In genomic region chr12:27808831-27809230, GRCh38 we compare ENCODE assay signal across 24 cellular contexts. TPM values are rescaled to one million over a fixed set of nuclear protein-coding genes. Genes with fewer than 3 reads are reported as not detected.
DNase-seq lines count a peak whose midpoint lies in the region; ATAC-seq and TF ChIP-seq lines count a peak whose summit lies in the region.
"Had no signal": no experiment of that assay in that cellular context is flagged by ENCODE, and none has a peak within 500 bp of the region (broad histone marks: within the 10 kb centered on the region; RNA-seq: fewer than 3 reads in every experiment).

No MANE protein-coding gene starts in this region.

- TF ChIP-seq POLR2A in lower leg skin (IDR thresholded peaks at IDR 0.05), result no peak

- no peak for TF ChIP-seq CTCF in CD8-positive, alpha-beta T cell (IDR thresholded peaks at IDR 0.05)
- no peak for TF ChIP-seq CTCF in lower leg skin (IDR thresholded peaks at IDR 0.05)

- WGBS in mesenchymal stem cell, result 48% methylated on average over 4 of the region's 5 CpGs
- WGBS in lower leg skin, 2 donors, result 61 to 66% methylated on average over 5 of the region's 5 CpGs

- H2BK12ac ChIP-seq in mesenchymal stem cell (ENCODE audit: low read length in 2 of 2), result no peak overlapping the region

- no peak for ATAC-seq in CD8-positive, alpha-beta T cell
- ATAC-seq in left colon (no peak), GM21390 (IDR thresholded peaks at IDR 0.05; ENCODE audit: unreplicated experiment) (no peak)
- ATAC-seq: SK-N-SH treated with all-trans-retinoic acid at 6 μM for 48 hours had no signal

- no peak overlapping the region for H2BK15ac ChIP-seq in mesenchymal stem cell (ENCODE audit: low read depth, poor library complexity, severe bottlenecking)

- H3K27me3 ChIP-seq in CD8-positive, alpha-beta T cell (ENCODE audit: insufficient read depth, low read length), result no peaks in the 10 kb centered on the region
- H3K27me3 ChIP-seq in mesenchymal stem cell (ENCODE audit: control insufficient read depth in 1 of 2, insufficient read depth in 1 of 2, low read length in 2 of 2), result peaks cover 0 to 9% of the 10 kb centered on the region in 2 experiments

- H3K4ac ChIP-seq in mesenchymal stem cell (ENCODE audit: low read depth in 1 of 2, low read length in 2 of 2), result no peak overlapping the region

- H2BK5ac ChIP-seq in mesenchymal stem cell (ENCODE audit: low read depth, low read length, poor library complexity, severe bottlenecking), result no peak overlapping the region

- no peaks in the 10 kb centered on the region for H3K9me3 Mint-ChIP-seq in CD8-positive, alpha-beta T cell
- H3K9me3 Mint-ChIP-seq: CD8-positive, alpha-beta memory T cell had no signal

- no peak overlapping the region for H4K91ac ChIP-seq in mesenchymal stem cell (ENCODE audit: low read length)

- H2AK5ac ChIP-seq in mesenchymal stem cell (ENCODE audit: low read length, severe bottlenecking), result no peak overlapping the region

- H3K4me3 ChIP-seq in CD8-positive, alpha-beta T cell (ENCODE audit: low read depth, low read length), result no peak overlapping the region
- H3K4me3 ChIP-seq in mesenchymal stem cell (ENCODE audit: insufficient read depth in 1 of 2, low read depth in 1 of 2, low read length in 2 of 2) (no peak overlapping the region), lower leg skin (ENCODE audit: low read depth, poor library complexity, severe bottlenecking) (no peak overlapping the region)

- no peak overlapping the region for H3K27ac ChIP-seq in CD8-positive, alpha-beta T cell (ENCODE audit: low read depth, low read length)
- no peak overlapping the region for H3K27ac ChIP-seq in mesenchymal stem cell (ENCODE audit: low read length, poor library complexity, severe bottlenecking)
- H3K27ac ChIP-seq: RWPE1 had no signal

- no peak overlapping the region for H3K9ac ChIP-seq in mesenchymal stem cell (ENCODE audit: low read length)

- peaks cover 27% of the 10 kb centered on the region for H3K4me1 Mint-ChIP-seq in CD8-positive, alpha-beta T cell (ENCODE audit: low read depth)

- H3K14ac ChIP-seq in mesenchymal stem cell (ENCODE audit: low read length in 2 of 2), result no peak overlapping the region

- no peak for DNase-seq in CD8-positive, alpha-beta T cell
- DNase-seq in NCI-H1694 treated with DMSO at 0.1 percent for 48 hours (lab: John Stamatoyannopoulos, UW) (peak; percentile 85), amniotic epithelial cell (ENCODE audit: low read depth) (peak; percentile 69), mesenchymal stem cell (peak; percentile 67), lower leg skin (ENCODE audit: low spot score in 2 of 2) (no peak), left colon (no peak), HUDEP-2 (lab: John Stamatoyannopoulos, UW; ENCODE audit: unreplicated experiment in 76 of 76) (no peak)
- DNase-seq: 8988T; AML-193; C1 segment of cervical spinal cord; Calu3; CD8-positive, alpha-beta memory T cell; DMS53; GDM1; Kasumi-1; NCI-H2029 treated with DMSO at 0.1 percent for 48 hours; NCI-H526 treated with DMSO at 0.1 percent for 48 hours; NK-92 treated with Interleukin-12 subunit alpha and Interleukin-12 subunit beta, amount 100 ng/mL, for 24 hours; SHP77 treated with DMSO at 0.1 percent for 48 hours had no signal

- POLR2A ChIA-PET in CD8-positive, alpha-beta T cell (lab: Charles Lee), result no interaction called here

- H3K9me3 ChIP-seq in CD8-positive, alpha-beta T cell (ENCODE audit: low read length), result no peaks in the 10 kb centered on the region
- no peaks in the 10 kb centered on the region for H3K9me3 ChIP-seq in mesenchymal stem cell (ENCODE audit: control insufficient read depth, low read length)

- H2AFZ ChIP-seq in mesenchymal stem cell (ENCODE audit: low read depth, low read length), result no peak overlapping the region

- H3K4me2 ChIP-seq in mesenchymal stem cell (ENCODE audit: low read length, poor library complexity, severe bottlenecking), result no peak overlapping the region

- H3K79me1 ChIP-seq in mesenchymal stem cell (replicated peaks; ENCODE audit: low read length, poor library complexity, severe bottlenecking), result no peaks in the 10 kb centered on the region

- no peak overlapping the region for H4K8ac ChIP-seq in mesenchymal stem cell (ENCODE audit: low read length)

- H3K23ac ChIP-seq in mesenchymal stem cell (ENCODE audit: low read length in 2 of 2), result no peak overlapping the region

- H3K18ac ChIP-seq in mesenchymal stem cell (ENCODE audit: low read depth in 1 of 2, low read length in 2 of 2), result no peak overlapping the region

- H2BK120ac ChIP-seq in mesenchymal stem cell (ENCODE audit: low read depth, low read length), result no peak overlapping the region

- no peak overlapping the region for H3K4me3 Mint-ChIP-seq in CD8-positive, alpha-beta T cell
- H3K4me3 Mint-ChIP-seq: CD8-positive, alpha-beta memory T cell had no signal

- H3K27ac Mint-ChIP-seq in CD8-positive, alpha-beta T cell, result peak overlapping the region; percentile 69

- no peaks in the 10 kb centered on the region for H3K36me3 Mint-ChIP-seq in CD8-positive, alpha-beta T cell
- H3K36me3 Mint-ChIP-seq: CD8-positive, alpha-beta memory T cell had no signal

- H3K36me3 ChIP-seq in CD8-positive, alpha-beta T cell (ENCODE audit: insufficient read depth, low read length), result no peaks in the 10 kb centered on the region
- no peaks in the 10 kb centered on the region for H3K36me3 ChIP-seq in mesenchymal stem cell (ENCODE audit: control insufficient read depth in 1 of 2, insufficient read depth in 2 of 2, low read depth in 1 of 2, low read length in 2 of 2)

- CTCF ChIA-PET in CD8-positive, alpha-beta T cell (lab: Charles Lee), result interaction anchor here (0.7 to 1.3 kb wide), 2 partner anchors 13 to 75 kb away, joined by 3 read pairs; no protein-coding TSS in a partner anchor

- intact Hi-C loops in CD8-positive, alpha-beta T cell (cut with DNase I, micrococcal nuclease), result loop anchor here in 1 of 2 experiments (10.0 kb wide), 1 partner anchor 284 kb away; the partner anchor contains the start of gene PPFIBP1
- intact Hi-C loops in lower leg skin (cut with DNase I; ENCODE audit: low total_unique reads) (no loop called here), left colon (cut with DNase I, micrococcal nuclease) (no loop called here)

- H3K4me1 ChIP-seq in CD8-positive, alpha-beta T cell (ENCODE audit: insufficient read depth, low read length), result peaks cover 7% of the 10 kb centered on the region
- H3K4me1 ChIP-seq in mesenchymal stem cell (ENCODE audit: control insufficient read depth, insufficient read depth, low read depth, low read length), result peaks cover 2% of the 10 kb centered on the region

- peaks cover 4% of the 10 kb centered on the region for H3K27me3 Mint-ChIP-seq in CD8-positive, alpha-beta T cell (ENCODE audit: low read depth)

RNA-seq across cellular contexts. Expression of gene MANSC4, which starts 28.8 kb away (rescaled TPM):
- total RNA-seq in CD8-positive, alpha-beta T cell, result not detected
- polyA plus RNA-seq in mesenchymal stem cell (2013, experiment 1 of 2), result not detected
- not detected for polyA plus RNA-seq in mesenchymal stem cell (2013, experiment 2 of 2)
- total RNA-seq in lower leg skin (not detected), left colon (not detected)
- total RNA-seq: Calu3; CD8-positive, alpha-beta memory T cell; MCF 10A had no signal
- polyA plus RNA-seq: AG04450; CD8-positive, alpha-beta memory T cell had no signal

RNA-seq across cellular contexts. Expression of gene KLHL42, which starts 28.8 kb away (rescaled TPM):
- 10 to 100 TPM; 11.0 to 11.1 TPM for total RNA-seq in CD8-positive, alpha-beta T cell
- 9.8 TPM for polyA plus RNA-seq in mesenchymal stem cell (2013, experiment 1 of 2)
- polyA plus RNA-seq in mesenchymal stem cell (2013, experiment 2 of 2), result 10.0 TPM
- total RNA-seq in lower leg skin, result 10 to 100 TPM; 12.0 to 21.7 (median 19.8) TPM
- 10 to 100 TPM; 18.1 to 23.8 TPM for total RNA-seq in left colon

Comparison
In these comparisons a context has a peak if more than half of its experiments do, and no peak if none do; other contexts are left out.
1. DNase-seq: peak in NCI-H1694 treated with DMSO at 0.1 percent for 48 hours (single experiment), amniotic epithelial cell (single experiment) and mesenchymal stem cell (single experiment); none in CD8-positive, alpha-beta T cell (0 of 7), lower leg skin (0 of 2), left colon (0 of 2) and HUDEP-2 (0 of 76).